ENCODE assay signal across 12 cellular contexts in the genomic region with DNA sequence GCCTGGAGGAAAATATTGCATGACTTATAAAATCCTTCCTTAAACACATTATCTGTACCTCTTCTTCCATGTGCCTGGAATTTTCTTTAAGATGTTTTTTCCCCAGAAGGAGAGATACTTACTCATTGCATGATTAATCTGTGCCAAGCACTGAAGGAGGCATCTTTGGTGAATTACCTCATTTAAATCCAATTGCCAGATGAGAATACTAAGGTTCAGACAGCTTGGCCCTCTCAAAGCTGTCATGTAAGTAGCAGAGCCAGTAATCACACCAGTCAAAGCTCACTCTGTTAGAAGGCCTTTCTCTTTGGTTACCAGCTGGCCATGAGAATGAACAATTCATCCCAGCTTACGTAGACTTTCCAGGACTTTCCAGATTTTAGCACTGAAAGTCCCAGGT.
DNase-seq lines count a peak whose midpoint lies in the region; ATAC-seq and TF ChIP-seq lines count a peak whose summit lies in the region.
"Had no signal": no experiment of that assay in that cellular context is flagged by ENCODE, and none has a peak within 500 bp of the region (broad histone marks: within the 10 kb centered on the region; RNA-seq: fewer than 3 reads in every experiment).

No MANE protein-coding gene starts in this region.

- TF ChIP-seq POLR2A in testis (IDR thresholded peaks at IDR 0.05), result no peak
- no peak for TF ChIP-seq POLR2A in suprapubic skin (IDR thresholded peaks at IDR 0.05)

- ATAC-seq in heart right ventricle, result peak in 7 of 8 donors; percentile 28 to 78 (median 51)

- H3K79me2 ChIP-seq in smooth muscle cell (ENCODE audit: low read depth), result no peaks in the 10 kb centered on the region

- TF ChIP-seq CTCF in ascending aorta (IDR thresholded peaks at IDR 0.05), result no peak
- TF ChIP-seq CTCF in heart right ventricle (IDR thresholded peaks at IDR 0.05), result no peak
- TF ChIP-seq CTCF in smooth muscle cell (IDR thresholded peaks at IDR 0.05; ENCODE audit: borderline replicate concordance, insufficient read depth, poor library complexity, severe bottlenecking), result no peak
- no peak for TF ChIP-seq CTCF in testis (IDR thresholded peaks at IDR 0.05)
- no peak for TF ChIP-seq CTCF in suprapubic skin (IDR thresholded peaks at IDR 0.05)
- TF ChIP-seq CTCF in dorsolateral prefrontal cortex (IDR thresholded peaks at IDR 0.05 in 54 of 56, conservative IDR thresholded peaks at IDR 0.05 in 2 of 56; ENCODE audit: low read depth in 1 of 56, partially characterized antibody in 56 of 56), result no peak

- H3K9ac ChIP-seq in smooth muscle cell (ENCODE audit: low read depth), result peak overlapping the region; percentile 12

- H4K20me1 ChIP-seq in smooth muscle cell (ENCODE audit: low read depth), result no peaks in the 10 kb centered on the region

- H3K27ac ChIP-seq in ascending aorta, result peak overlapping the region; percentile 68 to 80
- peak overlapping the region in 9 of 10 donors; percentile 57 to 79 (median 69) for H3K27ac ChIP-seq in heart right ventricle
- H3K27ac ChIP-seq in smooth muscle cell (ENCODE audit: low read depth), result peak overlapping the region; percentile 84
- H3K27ac ChIP-seq in testis, result no peak overlapping the region
- H3K27ac ChIP-seq in suprapubic skin, result no peak overlapping the region
- H3K27ac ChIP-seq in dorsolateral prefrontal cortex, result peak overlapping the region in 5 of 59 donors; percentile 3 to 28 (median 11)

- no peak overlapping the region for H3K4me2 ChIP-seq in smooth muscle cell

- TF ChIP-seq EP300 in suprapubic skin (IDR thresholded peaks at IDR 0.05), result no peak

- no peaks in the 10 kb centered on the region for H3K9me3 ChIP-seq in ascending aorta
- H3K9me3 ChIP-seq in heart right ventricle, result peaks cover 0 to 8% (median 0%) of the 10 kb centered on the region in 11 donors
- no peaks in the 10 kb centered on the region for H3K9me3 ChIP-seq in smooth muscle cell (replicated peaks; ENCODE audit: low read depth)
- no peaks in the 10 kb centered on the region for H3K9me3 ChIP-seq in testis
- H3K9me3 ChIP-seq in suprapubic skin, result no peaks in the 10 kb centered on the region

- intact Hi-C loops in ascending aorta (cut with DNase I) (loop anchor here (2.0 kb wide), 1 partner anchor 42 kb away; no protein-coding TSS in a partner anchor), heart right ventricle (cut with DNase I) (loop anchor here in 2 of 10 donors (2.0 to 5.0 kb wide), 4 partner anchors 42 to 180 kb away; no protein-coding TSS in a partner anchor), testis (cut with DNase I; ENCODE audit: low total_unique reads) (no loop called here), dorsolateral prefrontal cortex (cut with DNase I) (no loop called here)

- 63 to 75% methylated on average over 1 of the region's 1 CpG for WGBS in heart right ventricle, 2 donors
- WGBS in smooth muscle cell (ENCODE audit: low lambda C conversion rate), result 28% methylated on average over 1 of the region's 1 CpG
- 80 to 91% methylated on average over 1 of the region's 1 CpG for WGBS in testis, 2 donors
- WGBS in suprapubic skin, result 88% methylated on average over 1 of the region's 1 CpG

- DNase-seq in HCEC 1CT (peak; percentile 91), ascending aorta (ENCODE audit: low spot score in 2 of 2) (no peak), heart right ventricle (no peak), smooth muscle cell (lab: John Stamatoyannopoulos, UW; ENCODE audit: unreplicated experiment) (no peak), NCI-H2227 treated with DMSO at 0.1 percent for 48 hours (lab: John Stamatoyannopoulos, UW) (no peak), testis (no peak), suprapubic skin (ENCODE audit: low spot score in 2 of 2) (no peak), dorsolateral prefrontal cortex (no peak)
- DNase-seq: CD4-positive, CD25-positive, alpha-beta regulatory T cell; GF-D8; OCI-M1; T-helper 2 cell had no signal

- H3K27me3 ChIP-seq in ascending aorta (no peaks in the 10 kb centered on the region), heart right ventricle (no peaks in the 10 kb centered on the region), smooth muscle cell (ENCODE audit: low read depth) (no peaks in the 10 kb centered on the region), testis (no peaks in the 10 kb centered on the region), suprapubic skin (no peaks in the 10 kb centered on the region), dorsolateral prefrontal cortex (no peaks in the 10 kb centered on the region)

- H3K36me3 ChIP-seq in ascending aorta (no peaks in the 10 kb centered on the region), heart right ventricle (no peaks in the 10 kb centered on the region), smooth muscle cell (ENCODE audit: low read depth) (no peaks in the 10 kb centered on the region), testis (ENCODE audit: low read depth, missing control alignments) (no peaks in the 10 kb centered on the region), suprapubic skin (no peaks in the 10 kb centered on the region)

- peaks cover 5 to 50% of the 10 kb centered on the region in 2 donors for H3K4me1 ChIP-seq in ascending aorta
- H3K4me1 ChIP-seq in heart right ventricle, result peaks cover 7 to 52% (median 38%) of the 10 kb centered on the region in 9 donors
- peaks cover 8% of the 10 kb centered on the region for H3K4me1 ChIP-seq in smooth muscle cell (ENCODE audit: low read depth)
- H3K4me1 ChIP-seq in testis, result peaks cover 10% of the 10 kb centered on the region
- H3K4me1 ChIP-seq in suprapubic skin, result peaks cover 12% of the 10 kb centered on the region

- H2AFZ ChIP-seq in smooth muscle cell (ENCODE audit: low read depth), result no peak overlapping the region

- no peak overlapping the region for H3K4me3 ChIP-seq in ascending aorta
- H3K4me3 ChIP-seq in heart right ventricle, result no peak overlapping the region
- H3K4me3 ChIP-seq in smooth muscle cell, result no peak overlapping the region
- H3K4me3 ChIP-seq in testis, result no peak overlapping the region
- no peak overlapping the region for H3K4me3 ChIP-seq in suprapubic skin
- H3K4me3 ChIP-seq in dorsolateral prefrontal cortex, result no peak overlapping the region

- H3F3A ChIP-seq in smooth muscle cell (ENCODE audit: low read depth), result peaks cover 23% of the 10 kb centered on the region

Comparison
In these comparisons a context has a peak if more than half of its experiments do, and no peak if none do; other contexts are left out.
1. H3K27ac ChIP-seq: peak in ascending aorta (2 of 2), heart right ventricle (9 of 10) and smooth muscle cell (single experiment); none in testis (0 of 2) and suprapubic skin (single experiment).